ENCODE assay signal across 1 cellular context in the genomic region with DNA sequence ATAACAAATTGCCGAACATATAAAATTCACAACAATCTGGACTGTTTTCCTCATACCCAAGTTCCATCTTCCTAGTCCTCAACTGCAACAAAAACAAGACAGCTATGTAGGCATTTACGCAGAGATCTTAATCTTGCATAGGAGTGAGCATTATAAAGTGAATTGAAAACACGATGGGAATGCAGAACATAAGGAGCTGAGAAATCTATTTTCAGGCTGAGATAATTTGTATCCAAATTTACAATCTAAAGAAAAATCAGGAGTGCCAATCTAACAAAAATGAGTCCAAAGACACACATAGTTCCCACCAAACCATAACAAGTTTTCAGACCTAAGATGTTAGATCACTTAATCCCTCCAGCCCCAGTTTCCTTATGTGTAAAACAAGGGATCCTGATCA.
TF ChIP-seq lines count a peak whose summit lies in the region.

No MANE protein-coding gene starts in this region.

TF ChIP-seq in K562, 482 proteins besides CTCF, POLR2A, EP300 and RAD21 (continued from another document):
- TF ChIP-seq, protein P1, sequence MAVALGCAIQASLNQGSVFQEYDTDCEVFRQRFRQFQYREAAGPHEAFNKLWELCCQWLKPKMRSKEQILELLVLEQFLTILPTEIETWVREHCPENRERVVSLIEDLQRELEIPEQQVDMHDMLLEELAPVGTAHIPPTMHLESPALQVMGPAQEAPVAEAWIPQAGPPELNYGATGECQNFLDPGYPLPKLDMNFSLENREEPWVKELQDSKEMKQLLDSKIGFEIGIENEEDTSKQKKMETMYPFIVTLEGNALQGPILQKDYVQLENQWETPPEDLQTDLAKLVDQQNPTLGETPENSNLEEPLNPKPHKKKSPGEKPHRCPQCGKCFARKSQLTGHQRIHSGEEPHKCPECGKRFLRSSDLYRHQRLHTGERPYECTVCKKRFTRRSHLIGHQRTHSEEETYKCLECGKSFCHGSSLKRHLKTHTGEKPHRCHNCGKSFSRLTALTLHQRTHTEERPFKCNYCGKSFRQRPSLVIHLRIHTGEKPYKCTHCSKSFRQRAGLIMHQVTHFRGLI (CRISPR knock-in tag; IDR thresholded peaks at IDR 0.05), result 0 out of 2 replicates have a peak, but pooled peaks have one; percentile 55
- TF ChIP-seq HMBOX1 (IDR thresholded peaks at IDR 0.05) (peak; percentile 7; the same call in 1 of the 2 replicates), ZBTB5 (IDR thresholded peaks at IDR 0.05) (no peak), PHF8 (IDR thresholded peaks at IDR 0.05; ENCODE audit: borderline replicate concordance, low read length) (no peak), BRF1 (IDR thresholded peaks at IDR 0.05; ENCODE audit: borderline replicate concordance, extremely low read depth, insufficient read length) (no peak), PCBP2 (IDR thresholded peaks at IDR 0.05; ENCODE audit: low read depth, low read length, poor library complexity, severe bottlenecking) (no peak), ZSCAN32 (CRISPR knock-in tag; IDR thresholded peaks at IDR 0.05) (no peak), FOS (IDR thresholded peaks at IDR 0.05; ENCODE audit: extremely low read depth, insufficient read length) (no peak), TSC22D4 (tag; IDR thresholded peaks at IDR 0.05) (no peak), MLLT1 (IDR thresholded peaks at IDR 0.05) (peak in 1 of 2 experiments; percentile 20; a peak in 1 of 4 replicates), TGIF2 (CRISPR knock-in tag; IDR thresholded peaks at IDR 0.05) (no peak), MAFG (tag; conservative IDR thresholded peaks at IDR 0.05) (peak; percentile 31; the same call in 1 of the 2 replicates), SMARCA4 (IDR thresholded peaks at IDR 0.05) (peak; percentile 49; the same call in 1 of the 2 replicates), RBBP5 (IDR thresholded peaks at IDR 0.05; ENCODE audit: borderline replicate concordance, insufficient read depth, low read length, poor library complexity, severe bottlenecking) (no peak), STAT6 (CRISPR knock-in tag; IDR thresholded peaks at IDR 0.05) (no peak), MCM5 (IDR thresholded peaks at IDR 0.05; ENCODE audit: low read depth) (no peak), GABPB1 (CRISPR knock-in tag; IDR thresholded peaks at IDR 0.05) (no peak), SMARCE1 (IDR thresholded peaks at IDR 0.05) (peak; percentile 23; the same call in 1 of the 2 replicates), RUNX1 (IDR thresholded peaks at IDR 0.05; ENCODE audit: low read depth) (no peak), CREM (IDR thresholded peaks at IDR 0.05; ENCODE audit: low read depth) (peak; percentile 4; the same call in 1 of the 2 replicates), TSHZ1 (CRISPR knock-in tag; IDR thresholded peaks at IDR 0.05) (no peak), ZNF655 (CRISPR knock-in tag; IDR thresholded peaks at IDR 0.05) (no peak), ELF4 (CRISPR knock-in tag; IDR thresholded peaks at IDR 0.05) (0 out of 2 replicates have a peak, but pooled peaks have one; percentile 76), POLR2B (IDR thresholded peaks at IDR 0.05; ENCODE audit: low read depth, partially characterized antibody) (no peak), DPF2 (IDR thresholded peaks at IDR 0.05) (no peak), TAL1 (IDR thresholded peaks at IDR 0.05) (no peak), SP1 (CRISPR knock-in tag; IDR thresholded peaks at IDR 0.05) (peak; percentile 19; the same call in 1 of the 2 replicates), PREB (CRISPR knock-in tag; IDR thresholded peaks at IDR 0.05) (no peak), ZNF436 (CRISPR knock-in tag; IDR thresholded peaks at IDR 0.05) (0 out of 2 replicates have a peak, but pooled peaks have one; percentile 54), DACH1 (IDR thresholded peaks at IDR 0.05; ENCODE audit: partially characterized antibody) (peak; percentile 67), ZNF133 (CRISPR knock-in tag; IDR thresholded peaks at IDR 0.05) (no peak), KDM5B (IDR thresholded peaks at IDR 0.05; ENCODE audit: insufficient replicate concordance, low read depth, low read length) (peak; percentile 30), CXXC5 (CRISPR knock-in tag; IDR thresholded peaks at IDR 0.05) (peak; percentile 52; the same call in 1 of the 2 replicates), KLF1 (tag; IDR thresholded peaks at IDR 0.05) (no peak), ATF4 (CRISPR knock-in tag; IDR thresholded peaks at IDR 0.05) (no peak), ZNF780A (CRISPR knock-in tag; IDR thresholded peaks at IDR 0.05) (no peak), CTBP1 (IDR thresholded peaks at IDR 0.05; ENCODE audit: borderline replicate concordance) (no peak), PPARD (CRISPR knock-in tag; IDR thresholded peaks at IDR 0.05) (no peak), NR2F6 (CRISPR knock-in tag; IDR thresholded peaks at IDR 0.05) (0 out of 2 replicates have a peak, but pooled peaks have one; percentile 22), FOXK2 (conservative IDR thresholded peaks at IDR 0.05 in 1 of 2, IDR thresholded peaks at IDR 0.05 in 1 of 2; ENCODE audit: low read depth in 2 of 2) (0 out of 4 replicates have a peak, but pooled peaks of 1 of the 2 experiments have one; percentile 10)
- TF ChIP-seq, protein P2, sequence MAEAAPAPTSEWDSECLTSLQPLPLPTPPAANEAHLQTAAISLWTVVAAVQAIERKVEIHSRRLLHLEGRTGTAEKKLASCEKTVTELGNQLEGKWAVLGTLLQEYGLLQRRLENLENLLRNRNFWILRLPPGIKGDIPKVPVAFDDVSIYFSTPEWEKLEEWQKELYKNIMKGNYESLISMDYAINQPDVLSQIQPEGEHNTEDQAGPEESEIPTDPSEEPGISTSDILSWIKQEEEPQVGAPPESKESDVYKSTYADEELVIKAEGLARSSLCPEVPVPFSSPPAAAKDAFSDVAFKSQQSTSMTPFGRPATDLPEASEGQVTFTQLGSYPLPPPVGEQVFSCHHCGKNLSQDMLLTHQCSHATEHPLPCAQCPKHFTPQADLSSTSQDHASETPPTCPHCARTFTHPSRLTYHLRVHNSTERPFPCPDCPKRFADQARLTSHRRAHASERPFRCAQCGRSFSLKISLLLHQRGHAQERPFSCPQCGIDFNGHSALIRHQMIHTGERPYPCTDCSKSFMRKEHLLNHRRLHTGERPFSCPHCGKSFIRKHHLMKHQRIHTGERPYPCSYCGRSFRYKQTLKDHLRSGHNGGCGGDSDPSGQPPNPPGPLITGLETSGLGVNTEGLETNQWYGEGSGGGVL (CRISPR knock-in tag; IDR thresholded peaks at IDR 0.05), result 0 out of 2 replicates have a peak, but pooled peaks have one; percentile 18
